In the genomic region with DNA sequence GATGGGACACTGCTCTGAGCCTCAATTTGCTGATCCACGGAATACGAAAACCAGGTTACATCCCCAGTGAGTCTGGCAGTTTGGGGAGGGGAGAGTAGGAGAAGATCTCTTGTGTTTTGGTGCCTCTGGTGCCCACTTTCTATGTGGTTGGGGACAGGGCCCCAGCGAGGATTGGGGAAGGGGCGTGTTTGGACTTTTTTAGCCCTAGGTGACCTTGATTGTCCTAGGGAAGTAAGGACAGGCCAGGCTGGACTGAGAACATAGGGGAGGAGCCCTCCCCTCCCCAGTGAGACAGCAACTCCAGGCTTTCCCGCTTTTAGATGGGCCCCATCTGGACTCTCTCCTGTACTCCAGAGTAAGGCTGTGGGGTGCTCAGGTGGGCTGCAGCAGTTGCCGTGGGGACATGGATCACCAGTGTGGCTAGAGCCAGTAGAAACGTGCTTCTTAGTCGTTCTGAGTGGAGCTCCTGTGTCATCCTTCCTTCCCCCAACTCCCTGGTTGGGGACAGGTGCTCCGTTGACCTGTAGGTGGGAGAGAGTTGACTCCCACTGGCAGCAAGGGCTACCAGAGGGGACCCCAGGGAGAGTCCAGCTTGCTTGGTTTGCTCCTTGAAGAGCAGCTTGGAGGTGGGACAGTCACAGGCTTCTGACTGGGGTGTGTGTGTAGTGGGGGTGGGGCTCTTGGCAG, we compare ENCODE assay signal across 10 cellular contexts. TPM values are rescaled to one million over a fixed set of nuclear protein-coding genes. Genes with fewer than 3 reads are reported as not detected.
DNase-seq lines count a peak whose midpoint lies in the region; ATAC-seq and TF ChIP-seq lines count a peak whose summit lies in the region.
"Had no signal": no experiment of that assay in that cellular context is flagged by ENCODE, and none has a peak within 500 bp of the region (broad histone marks: within the 10 kb centered on the region; RNA-seq: fewer than 3 reads in every experiment).

No MANE protein-coding gene starts in this region.

- H4K20me1 ChIP-seq in smooth muscle cell (ENCODE audit: low read depth), result peaks cover 85% of the 10 kb centered on the region

- ATAC-seq in heart left ventricle, result no peak
- no peak for ATAC-seq in GM21447 (IDR thresholded peaks at IDR 0.05; ENCODE audit: unreplicated experiment)

- H3K4me3 ChIP-seq in heart left ventricle, result peak overlapping the region in 11 of 12 donors; percentile 13 to 99 (median 93)
- H3K4me3 ChIP-seq in breast epithelium, result peak overlapping the region in 2 of 3 donors; percentile 20 to 57
- H3K4me3 ChIP-seq in mucosa of rectum (ENCODE audit: low read length in 2 of 2), result peak overlapping the region in 1 of 2 donors; percentile 51
- H3K4me3 ChIP-seq in urinary bladder (ENCODE audit: low read depth, low read length), result no peak overlapping the region
- H3K4me3 ChIP-seq in smooth muscle cell, result no peak overlapping the region

- intact Hi-C loops in heart left ventricle (cut with DNase I) (loop anchor here in 2 of 10 donors (10.0 kb wide), 2 partner anchors 139 to 379 kb away; a partner anchor contains a TSS), cardiac septum (cut with DNase I) (no loop called here), breast epithelium (cut with DNase I; ENCODE audit: low total_unique reads) (no loop called here)

- no peaks in the 10 kb centered on the region for H3K27me3 ChIP-seq in heart left ventricle
- no peaks in the 10 kb centered on the region for H3K27me3 ChIP-seq in breast epithelium
- H3K27me3 ChIP-seq in mucosa of rectum (ENCODE audit: control insufficient read depth in 2 of 2, insufficient read depth in 2 of 2, low read length in 2 of 2), result no peaks in the 10 kb centered on the region
- H3K27me3 ChIP-seq in smooth muscle cell (ENCODE audit: low read depth), result no peaks in the 10 kb centered on the region

- H3K79me2 ChIP-seq in smooth muscle cell (ENCODE audit: low read depth), result peaks cover 69% of the 10 kb centered on the region

- no peak for TF ChIP-seq CTCF in heart left ventricle (IDR thresholded peaks at IDR 0.05)
- TF ChIP-seq CTCF in breast epithelium (IDR thresholded peaks at IDR 0.05), result no peak
- no peak for TF ChIP-seq CTCF in smooth muscle cell (IDR thresholded peaks at IDR 0.05; ENCODE audit: borderline replicate concordance, insufficient read depth, poor library complexity, severe bottlenecking)

- H3K9ac ChIP-seq in mucosa of rectum (ENCODE audit: low read depth in 1 of 2, low read length in 2 of 2), result peak overlapping the region; percentile 38 to 66
- H3K9ac ChIP-seq in smooth muscle cell (ENCODE audit: low read depth), result no peak overlapping the region

- no peak overlapping the region for H2AFZ ChIP-seq in smooth muscle cell (ENCODE audit: low read depth)

- DNase-seq in heart left ventricle, result no peak
- DNase-seq in cardiac septum (ENCODE audit: low spot score), result no peak
- no peak for DNase-seq in breast epithelium (ENCODE audit: low spot score in 2 of 2)
- no peak for DNase-seq in T1000 (lab: John Stamatoyannopoulos, UW)
- DNase-seq in smooth muscle cell (lab: John Stamatoyannopoulos, UW; ENCODE audit: unreplicated experiment), result no peak
- DNase-seq: islet precursor cell, NCI-H2227 treated with DMSO at 0.1 percent for 48 hours had no signal

- H3K36me3 ChIP-seq in heart left ventricle (peaks cover 0 to 54% (median 30%) of the 10 kb centered on the region in 9 donors), breast epithelium (no peaks in the 10 kb centered on the region), mucosa of rectum (ENCODE audit: control insufficient read depth in 2 of 2, insufficient read depth in 2 of 2, low read length in 2 of 2) (peaks cover 25 to 33% of the 10 kb centered on the region in 2 donors), urinary bladder (ENCODE audit: insufficient read depth) (peaks cover 5% of the 10 kb centered on the region), smooth muscle cell (ENCODE audit: low read depth) (no peaks in the 10 kb centered on the region)

- H3K9me3 ChIP-seq in heart left ventricle, result no peaks in the 10 kb centered on the region
- H3K9me3 ChIP-seq in breast epithelium, result no peaks in the 10 kb centered on the region
- H3K9me3 ChIP-seq in mucosa of rectum (ENCODE audit: control insufficient read depth in 2 of 2, low read length in 2 of 2), result no peaks in the 10 kb centered on the region
- H3K9me3 ChIP-seq in smooth muscle cell (replicated peaks; ENCODE audit: low read depth), result no peaks in the 10 kb centered on the region

- TF ChIP-seq POLR2A in heart left ventricle (IDR thresholded peaks at IDR 0.05) (no peak), breast epithelium (IDR thresholded peaks at IDR 0.05) (no peak)

- WGBS in heart left ventricle, 4 donors, result 27 to 33% (median 30%) methylated on average over 6 to 9 of the region's 9 CpGs
- 49% methylated on average over 9 of the region's 9 CpGs for WGBS in urinary bladder
- WGBS in smooth muscle cell (ENCODE audit: low lambda C conversion rate), result 81% methylated on average over 9 of the region's 9 CpGs

- no peak overlapping the region for H3K4me2 ChIP-seq in smooth muscle cell

- peaks cover 56 to 85% (median 79%) of the 10 kb centered on the region in 12 donors for H3K4me1 ChIP-seq in heart left ventricle
- peaks cover 39 to 69% of the 10 kb centered on the region in 2 donors for H3K4me1 ChIP-seq in breast epithelium
- peaks cover 70 to 73% of the 10 kb centered on the region in 2 donors for H3K4me1 ChIP-seq in mucosa of rectum (ENCODE audit: control insufficient read depth in 2 of 2, insufficient read depth in 2 of 2, low read length in 2 of 2)
- H3K4me1 ChIP-seq in urinary bladder (ENCODE audit: insufficient read depth), result no peaks in the 10 kb centered on the region
- peaks cover 27% of the 10 kb centered on the region for H3K4me1 ChIP-seq in smooth muscle cell (ENCODE audit: low read depth)

- H3K27ac ChIP-seq in heart left ventricle (peak overlapping the region; percentile 75 to 99 (median 97)), breast epithelium (peak overlapping the region; percentile 79 to 94), mucosa of rectum (ENCODE audit: low read depth in 2 of 2, low read length in 2 of 2) (peak overlapping the region; percentile 85 to 86), urinary bladder (ENCODE audit: low read depth) (peak overlapping the region; percentile 40), smooth muscle cell (ENCODE audit: low read depth) (no peak overlapping the region)

- H3F3A ChIP-seq in smooth muscle cell (ENCODE audit: low read depth), result peaks cover 22% of the 10 kb centered on the region

RNA-seq across cellular contexts. Expression of a gene that starts 4.3 kb away (rescaled TPM):
- 10 to 100 TPM; 38.1 to 85.1 (median 49.2) TPM for total RNA-seq in heart left ventricle
- 10 to 100 TPM; 53.5 to 91.8 TPM for polyA plus RNA-seq in heart left ventricle
- total RNA-seq in cardiac septum, result 48.4 TPM
- 10 to 100 TPM; 78.9 to 90.8 (median 88.5) TPM for total RNA-seq in breast epithelium
- total RNA-seq in urinary bladder, result 39.5 TPM
- 122 TPM for polyA plus RNA-seq in urinary bladder
- 25.1 and 26.7 TPM in 2 replicates for total RNA-seq in smooth muscle cell
- 77.1 and 90.5 TPM in 2 replicates for polyA plus RNA-seq in smooth muscle cell

RNA-seq across cellular contexts. Expression of a gene that starts 25.3 kb away (rescaled TPM):
- total RNA-seq in heart left ventricle (10 to 100 TPM; 12.3 to 31.3 (median 15.0) TPM), cardiac septum (16.9 TPM), breast epithelium (10 to 100 TPM; 21.6 to 28.2 (median 22.1) TPM), urinary bladder (2.7 TPM), smooth muscle cell (10.6 and 12.1 TPM in 2 replicates)
- polyA plus RNA-seq in heart left ventricle (10 to 100 TPM; 23.7 to 50.1 TPM), urinary bladder (46.2 TPM), smooth muscle cell (39.5 and 43.5 TPM in 2 replicates)

RNA-seq across cellular contexts. Expression of a gene that starts 28.0 kb away (rescaled TPM):
- total RNA-seq in heart left ventricle (1 to 10 TPM in 2 of 9 donors, under 1 TPM in 2, not detected in 5; 0.72 to 3.0 (median 0.99) TPM), cardiac septum (1.00 TPM), breast epithelium (10 to 100 TPM in 1 of 3 donors, 1 to 10 TPM in 1, not detected in 1; 5.6 to 47.3 TPM), urinary bladder (2.9 TPM), smooth muscle cell (3.8 TPM in 1 of 2 replicates, not detected in the other)
- polyA plus RNA-seq in heart left ventricle (1 to 10 TPM in 1 of 2 donors, under 1 TPM in 1; 0.99 to 1.0 TPM), urinary bladder (11.8 TPM), smooth muscle cell (2.4 and 4.0 TPM in 2 replicates)

RNA-seq across cellular contexts. Expression of a gene that starts 46.9 kb away (rescaled TPM):
- total RNA-seq in heart left ventricle (under 1 TPM in 1 of 9 donors, not detected in 8; 0.16 TPM), cardiac septum (not detected), breast epithelium (under 1 TPM in 1 of 3 donors, not detected in 2; 0.64 TPM), urinary bladder (not detected), smooth muscle cell (not detected in 2 replicates)
- polyA plus RNA-seq in heart left ventricle (not detected), urinary bladder (1.5 TPM), smooth muscle cell (not detected in 2 replicates)

RNA-seq across cellular contexts. Expression of a gene that starts 52.3 kb away (rescaled TPM):
- total RNA-seq in heart left ventricle, result 10 to 100 TPM; 22.5 to 50.2 (median 31.6) TPM
- 10 to 100 TPM; 23.5 to 32.3 TPM for polyA plus RNA-seq in heart left ventricle
- total RNA-seq in cardiac septum, result 32.9 TPM
- 10 to 100 TPM; 41.6 to 52.8 (median 52.1) TPM for total RNA-seq in breast epithelium
- 22.6 TPM for total RNA-seq in urinary bladder
- 67.2 TPM for polyA plus RNA-seq in urinary bladder
- total RNA-seq in smooth muscle cell, result 30.3 and 39.3 TPM in 2 replicates
- 87.7 TPM in 2 replicates for polyA plus RNA-seq in smooth muscle cell

Comparison
In these comparisons a context has a peak if more than half of its experiments do, and no peak if none do; other contexts are left out.
1. H3K4me3 ChIP-seq: peak in heart left ventricle (11 of 12) and breast epithelium (2 of 3); none in urinary bladder (single experiment) and smooth muscle cell (single experiment).